In the genomic region with DNA sequence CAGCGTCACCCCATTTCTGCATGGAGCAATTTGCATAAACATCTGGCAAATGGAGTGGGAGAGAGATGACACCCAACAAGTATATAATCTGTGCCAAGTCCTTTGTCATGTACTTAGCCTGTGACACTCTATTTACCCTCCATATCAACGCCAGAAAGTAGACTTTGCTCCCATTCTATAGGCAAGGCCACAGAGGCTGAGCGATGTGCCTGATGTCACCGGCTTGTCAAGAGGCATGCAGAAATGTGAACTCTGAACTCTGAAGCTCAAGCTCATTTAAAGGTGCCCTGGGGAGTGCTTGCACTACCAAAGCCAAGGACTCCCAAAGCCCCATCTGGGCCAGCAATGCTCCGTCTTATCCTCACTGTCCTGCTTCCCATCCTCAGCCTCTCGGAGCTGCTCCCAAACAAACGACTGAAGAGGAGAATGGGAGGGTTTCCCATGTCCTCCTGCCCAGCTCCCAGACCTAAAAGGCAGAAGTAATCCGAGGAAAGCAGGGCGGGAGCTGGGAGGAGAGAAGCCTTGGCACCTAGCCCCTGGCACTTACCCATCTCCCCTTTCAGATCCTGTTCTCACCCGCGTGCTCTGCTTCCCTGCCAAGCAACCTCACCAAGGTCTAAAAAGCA, we compare ENCODE assay signal across 1 cellular context.
TF ChIP-seq lines count a peak whose summit lies in the region.

No MANE protein-coding gene starts in this region.

TF ChIP-seq in HepG2, 621 proteins besides CTCF, POLR2A, EP300 and RAD21 (continues in another document):
- 0 out of 2 replicates have a peak, but pooled peaks have one; percentile 9 for TF ChIP-seq SIX4 (CRISPR knock-in tag; IDR thresholded peaks at IDR 0.05)
- TF ChIP-seq ZSCAN12 (CRISPR knock-in tag; IDR thresholded peaks at IDR 0.05) = no peak
- no peak for TF ChIP-seq YY1 (IDR thresholded peaks at IDR 0.05; ENCODE audit: insufficient read depth, insufficient replicate concordance, low read depth, low read length)
- TF ChIP-seq ZNF331 (CRISPR knock-in tag; IDR thresholded peaks at IDR 0.05) = peak; percentile 95
- TF ChIP-seq, protein P1, sequence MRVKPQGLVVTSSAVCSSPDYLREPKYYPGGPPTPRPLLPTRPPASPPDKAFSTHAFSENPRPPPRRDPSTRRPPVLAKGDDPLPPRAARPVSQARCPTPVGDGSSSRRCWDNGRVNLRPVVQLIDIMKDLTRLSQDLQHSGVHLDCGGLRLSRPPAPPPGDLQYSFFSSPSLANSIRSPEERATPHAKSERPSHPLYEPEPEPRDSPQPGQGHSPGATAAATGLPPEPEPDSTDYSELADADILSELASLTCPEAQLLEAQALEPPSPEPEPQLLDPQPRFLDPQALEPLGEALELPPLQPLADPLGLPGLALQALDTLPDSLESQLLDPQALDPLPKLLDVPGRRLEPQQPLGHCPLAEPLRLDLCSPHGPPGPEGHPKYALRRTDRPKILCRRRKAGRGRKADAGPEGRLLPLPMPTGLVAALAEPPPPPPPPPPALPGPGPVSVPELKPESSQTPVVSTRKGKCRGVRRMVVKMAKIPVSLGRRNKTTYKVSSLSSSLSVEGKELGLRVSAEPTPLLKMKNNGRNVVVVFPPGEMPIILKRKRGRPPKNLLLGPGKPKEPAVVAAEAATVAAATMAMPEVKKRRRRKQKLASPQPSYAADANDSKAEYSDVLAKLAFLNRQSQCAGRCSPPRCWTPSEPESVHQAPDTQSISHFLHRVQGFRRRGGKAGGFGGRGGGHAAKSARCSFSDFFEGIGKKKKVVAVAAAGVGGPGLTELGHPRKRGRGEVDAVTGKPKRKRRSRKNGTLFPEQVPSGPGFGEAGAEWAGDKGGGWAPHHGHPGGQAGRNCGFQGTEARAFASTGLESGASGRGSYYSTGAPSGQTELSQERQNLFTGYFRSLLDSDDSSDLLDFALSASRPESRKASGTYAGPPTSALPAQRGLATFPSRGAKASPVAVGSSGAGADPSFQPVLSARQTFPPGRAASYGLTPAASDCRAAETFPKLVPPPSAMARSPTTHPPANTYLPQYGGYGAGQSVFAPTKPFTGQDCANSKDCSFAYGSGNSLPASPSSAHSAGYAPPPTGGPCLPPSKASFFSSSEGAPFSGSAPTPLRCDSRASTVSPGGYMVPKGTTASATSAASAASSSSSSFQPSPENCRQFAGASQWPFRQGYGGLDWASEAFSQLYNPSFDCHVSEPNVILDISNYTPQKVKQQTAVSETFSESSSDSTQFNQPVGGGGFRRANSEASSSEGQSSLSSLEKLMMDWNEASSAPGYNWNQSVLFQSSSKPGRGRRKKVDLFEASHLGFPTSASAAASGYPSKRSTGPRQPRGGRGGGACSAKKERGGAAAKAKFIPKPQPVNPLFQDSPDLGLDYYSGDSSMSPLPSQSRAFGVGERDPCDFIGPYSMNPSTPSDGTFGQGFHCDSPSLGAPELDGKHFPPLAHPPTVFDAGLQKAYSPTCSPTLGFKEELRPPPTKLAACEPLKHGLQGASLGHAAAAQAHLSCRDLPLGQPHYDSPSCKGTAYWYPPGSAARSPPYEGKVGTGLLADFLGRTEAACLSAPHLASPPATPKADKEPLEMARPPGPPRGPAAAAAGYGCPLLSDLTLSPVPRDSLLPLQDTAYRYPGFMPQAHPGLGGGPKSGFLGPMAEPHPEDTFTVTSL (CRISPR knock-in tag; IDR thresholded peaks at IDR 0.05; ENCODE audit: borderline replicate concordance) = peak; percentile 92
- TF ChIP-seq, protein P2, sequence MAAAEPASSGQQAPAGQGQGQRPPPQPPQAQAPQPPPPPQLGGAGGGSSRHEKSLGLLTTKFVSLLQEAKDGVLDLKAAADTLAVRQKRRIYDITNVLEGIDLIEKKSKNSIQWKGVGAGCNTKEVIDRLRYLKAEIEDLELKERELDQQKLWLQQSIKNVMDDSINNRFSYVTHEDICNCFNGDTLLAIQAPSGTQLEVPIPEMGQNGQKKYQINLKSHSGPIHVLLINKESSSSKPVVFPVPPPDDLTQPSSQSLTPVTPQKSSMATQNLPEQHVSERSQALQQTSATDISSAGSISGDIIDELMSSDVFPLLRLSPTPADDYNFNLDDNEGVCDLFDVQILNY (CRISPR knock-in tag; conservative IDR thresholded peaks at IDR 0.05) = no peak
- TF ChIP-seq, protein P3, sequence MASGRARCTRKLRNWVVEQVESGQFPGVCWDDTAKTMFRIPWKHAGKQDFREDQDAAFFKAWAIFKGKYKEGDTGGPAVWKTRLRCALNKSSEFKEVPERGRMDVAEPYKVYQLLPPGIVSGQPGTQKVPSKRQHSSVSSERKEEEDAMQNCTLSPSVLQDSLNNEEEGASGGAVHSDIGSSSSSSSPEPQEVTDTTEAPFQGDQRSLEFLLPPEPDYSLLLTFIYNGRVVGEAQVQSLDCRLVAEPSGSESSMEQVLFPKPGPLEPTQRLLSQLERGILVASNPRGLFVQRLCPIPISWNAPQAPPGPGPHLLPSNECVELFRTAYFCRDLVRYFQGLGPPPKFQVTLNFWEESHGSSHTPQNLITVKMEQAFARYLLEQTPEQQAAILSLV (CRISPR knock-in tag; IDR thresholded peaks at IDR 0.05; ENCODE audit: borderline replicate concordance) = peak; percentile 88
- TF ChIP-seq, protein P4, sequence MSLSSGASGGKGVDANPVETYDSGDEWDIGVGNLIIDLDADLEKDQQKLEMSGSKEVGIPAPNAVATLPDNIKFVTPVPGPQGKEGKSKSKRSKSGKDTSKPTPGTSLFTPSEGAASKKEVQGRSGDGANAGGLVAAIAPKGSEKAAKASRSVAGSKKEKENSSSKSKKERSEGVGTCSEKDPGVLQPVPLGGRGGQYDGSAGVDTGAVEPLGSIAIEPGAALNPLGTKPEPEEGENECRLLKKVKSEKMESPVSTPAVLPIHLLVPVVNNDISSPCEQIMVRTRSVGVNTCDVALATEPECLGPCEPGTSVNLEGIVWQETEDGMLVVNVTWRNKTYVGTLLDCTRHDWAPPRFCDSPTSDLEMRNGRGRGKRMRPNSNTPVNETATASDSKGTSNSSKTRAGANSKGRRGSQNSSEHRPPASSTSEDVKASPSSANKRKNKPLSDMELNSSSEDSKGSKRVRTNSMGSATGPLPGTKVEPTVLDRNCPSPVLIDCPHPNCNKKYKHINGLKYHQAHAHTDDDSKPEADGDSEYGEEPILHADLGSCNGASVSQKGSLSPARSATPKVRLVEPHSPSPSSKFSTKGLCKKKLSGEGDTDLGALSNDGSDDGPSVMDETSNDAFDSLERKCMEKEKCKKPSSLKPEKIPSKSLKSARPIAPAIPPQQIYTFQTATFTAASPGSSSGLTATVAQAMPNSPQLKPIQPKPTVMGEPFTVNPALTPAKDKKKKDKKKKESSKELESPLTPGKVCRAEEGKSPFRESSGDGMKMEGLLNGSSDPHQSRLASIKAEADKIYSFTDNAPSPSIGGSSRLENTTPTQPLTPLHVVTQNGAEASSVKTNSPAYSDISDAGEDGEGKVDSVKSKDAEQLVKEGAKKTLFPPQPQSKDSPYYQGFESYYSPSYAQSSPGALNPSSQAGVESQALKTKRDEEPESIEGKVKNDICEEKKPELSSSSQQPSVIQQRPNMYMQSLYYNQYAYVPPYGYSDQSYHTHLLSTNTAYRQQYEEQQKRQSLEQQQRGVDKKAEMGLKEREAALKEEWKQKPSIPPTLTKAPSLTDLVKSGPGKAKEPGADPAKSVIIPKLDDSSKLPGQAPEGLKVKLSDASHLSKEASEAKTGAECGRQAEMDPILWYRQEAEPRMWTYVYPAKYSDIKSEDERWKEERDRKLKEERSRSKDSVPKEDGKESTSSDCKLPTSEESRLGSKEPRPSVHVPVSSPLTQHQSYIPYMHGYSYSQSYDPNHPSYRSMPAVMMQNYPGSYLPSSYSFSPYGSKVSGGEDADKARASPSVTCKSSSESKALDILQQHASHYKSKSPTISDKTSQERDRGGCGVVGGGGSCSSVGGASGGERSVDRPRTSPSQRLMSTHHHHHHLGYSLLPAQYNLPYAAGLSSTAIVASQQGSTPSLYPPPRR (CRISPR knock-in tag; IDR thresholded peaks at IDR 0.05; ENCODE audit: borderline replicate concordance) = peak; percentile 80; the same call in 1 of the 2 replicates
- TF ChIP-seq HNRNPH1 (optimal IDR thresholded peaks at IDR 0.05; ENCODE audit: low read depth, low read length) = no peak
- TF ChIP-seq ZNF790 (CRISPR knock-in tag; IDR thresholded peaks at IDR 0.05; ENCODE audit: borderline replicate concordance) = no peak
- peak; percentile 96 for TF ChIP-seq HDAC2 (CRISPR knock-in tag; IDR thresholded peaks at IDR 0.05)
- TF ChIP-seq, protein P5, sequence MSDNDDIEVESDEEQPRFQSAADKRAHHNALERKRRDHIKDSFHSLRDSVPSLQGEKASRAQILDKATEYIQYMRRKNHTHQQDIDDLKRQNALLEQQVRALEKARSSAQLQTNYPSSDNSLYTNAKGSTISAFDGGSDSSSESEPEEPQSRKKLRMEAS (IDR thresholded peaks at IDR 0.05) = peak; percentile 80
- TF ChIP-seq, protein P6, sequence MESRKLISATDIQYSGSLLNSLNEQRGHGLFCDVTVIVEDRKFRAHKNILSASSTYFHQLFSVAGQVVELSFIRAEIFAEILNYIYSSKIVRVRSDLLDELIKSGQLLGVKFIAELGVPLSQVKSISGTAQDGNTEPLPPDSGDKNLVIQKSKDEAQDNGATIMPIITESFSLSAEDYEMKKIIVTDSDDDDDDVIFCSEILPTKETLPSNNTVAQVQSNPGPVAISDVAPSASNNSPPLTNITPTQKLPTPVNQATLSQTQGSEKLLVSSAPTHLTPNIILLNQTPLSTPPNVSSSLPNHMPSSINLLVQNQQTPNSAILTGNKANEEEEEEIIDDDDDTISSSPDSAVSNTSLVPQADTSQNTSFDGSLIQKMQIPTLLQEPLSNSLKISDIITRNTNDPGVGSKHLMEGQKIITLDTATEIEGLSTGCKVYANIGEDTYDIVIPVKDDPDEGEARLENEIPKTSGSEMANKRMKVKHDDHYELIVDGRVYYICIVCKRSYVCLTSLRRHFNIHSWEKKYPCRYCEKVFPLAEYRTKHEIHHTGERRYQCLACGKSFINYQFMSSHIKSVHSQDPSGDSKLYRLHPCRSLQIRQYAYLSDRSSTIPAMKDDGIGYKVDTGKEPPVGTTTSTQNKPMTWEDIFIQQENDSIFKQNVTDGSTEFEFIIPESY (CRISPR knock-in tag; IDR thresholded peaks at IDR 0.05) = peak; percentile 48; the same call in 1 of the 2 replicates
- no peak for TF ChIP-seq RORA (CRISPR knock-in tag; IDR thresholded peaks at IDR 0.05)
- peak; percentile 94 for TF ChIP-seq ZNF292 (CRISPR knock-in tag; IDR thresholded peaks at IDR 0.05; ENCODE audit: borderline replicate concordance, low read depth)
- no peak for TF ChIP-seq ZNF232 (CRISPR knock-in tag; IDR thresholded peaks at IDR 0.05; ENCODE audit: borderline replicate concordance)
- TF ChIP-seq KDM1A (CRISPR knock-in tag; IDR thresholded peaks at IDR 0.05) = peak; percentile 98
- TF ChIP-seq ZNF841 (CRISPR knock-in tag; IDR thresholded peaks at IDR 0.05; ENCODE audit: borderline replicate concordance) = no peak
- TF ChIP-seq PHF21A (CRISPR knock-in tag; IDR thresholded peaks at IDR 0.05) = peak; percentile 93
- no peak for TF ChIP-seq WIZ (CRISPR knock-in tag; IDR thresholded peaks at IDR 0.05)
- TF ChIP-seq HMG20A (CRISPR knock-in tag; IDR thresholded peaks at IDR 0.05; ENCODE audit: borderline replicate concordance) = peak; percentile 89
- no peak for TF ChIP-seq SP1 (IDR thresholded peaks at IDR 0.05)
- TF ChIP-seq SP1 (CRISPR knock-in tag; IDR thresholded peaks at IDR 0.05) = 0 out of 2 replicates have a peak, but pooled peaks have one; percentile 46
- no peak for TF ChIP-seq KLF6 (CRISPR knock-in tag; IDR thresholded peaks at IDR 0.05)
- peak; percentile 55; the same call in 1 of the 2 replicates for TF ChIP-seq ZSCAN21 (CRISPR knock-in tag; IDR thresholded peaks at IDR 0.05; ENCODE audit: borderline replicate concordance)
- TF ChIP-seq ZNF7 (CRISPR knock-in tag; IDR thresholded peaks at IDR 0.05) = 0 out of 2 replicates have a peak, but pooled peaks have one; percentile 10
- no peak for TF ChIP-seq SMARCC2 (IDR thresholded peaks at IDR 0.05)
- no peak; the same call in 1 of the 2 replicates for TF ChIP-seq ZNF451 (CRISPR knock-in tag; IDR thresholded peaks at IDR 0.05)
- peak; percentile 96 for TF ChIP-seq TARDBP (CRISPR knock-in tag; IDR thresholded peaks at IDR 0.05)
- TF ChIP-seq ZNF354B (CRISPR knock-in tag; IDR thresholded peaks at IDR 0.05) = no peak
- TF ChIP-seq, protein P7, sequence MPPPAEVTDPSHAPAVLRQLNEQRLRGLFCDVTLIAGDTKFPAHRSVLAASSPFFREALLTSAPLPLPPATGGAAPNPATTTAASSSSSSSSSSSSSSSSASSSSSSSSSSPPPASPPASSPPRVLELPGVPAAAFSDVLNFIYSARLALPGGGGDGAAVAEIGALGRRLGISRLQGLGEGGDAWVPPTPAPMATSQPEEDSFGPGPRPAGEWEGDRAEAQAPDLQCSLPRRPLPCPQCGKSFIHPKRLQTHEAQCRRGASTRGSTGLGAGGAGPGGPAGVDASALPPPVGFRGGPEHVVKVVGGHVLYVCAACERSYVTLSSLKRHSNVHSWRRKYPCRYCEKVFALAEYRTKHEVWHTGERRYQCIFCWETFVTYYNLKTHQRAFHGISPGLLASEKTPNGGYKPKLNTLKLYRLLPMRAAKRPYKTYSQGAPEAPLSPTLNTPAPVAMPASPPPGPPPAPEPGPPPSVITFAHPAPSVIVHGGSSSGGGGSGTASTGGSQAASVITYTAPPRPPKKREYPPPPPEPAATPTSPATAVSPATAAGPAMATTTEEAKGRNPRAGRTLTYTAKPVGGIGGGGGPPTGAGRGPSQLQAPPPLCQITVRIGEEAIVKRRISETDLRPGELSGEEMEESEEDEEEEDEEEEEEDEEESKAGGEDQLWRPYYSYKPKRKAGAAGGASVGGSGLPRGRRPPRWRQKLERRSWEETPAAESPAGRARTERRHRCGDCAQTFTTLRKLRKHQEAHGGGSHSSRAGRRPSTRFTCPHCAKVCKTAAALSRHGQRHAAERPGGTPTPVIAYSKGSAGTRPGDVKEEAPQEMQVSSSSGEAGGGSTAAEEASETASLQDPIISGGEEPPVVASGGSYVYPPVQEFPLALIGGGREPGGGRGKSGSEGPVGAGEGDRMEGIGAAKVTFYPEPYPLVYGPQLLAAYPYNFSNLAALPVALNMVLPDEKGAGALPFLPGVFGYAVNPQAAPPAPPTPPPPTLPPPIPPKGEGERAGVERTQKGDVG (CRISPR knock-in tag; IDR thresholded peaks at IDR 0.05; ENCODE audit: borderline replicate concordance) = no peak; the same call in 1 of the 2 replicates
- TF ChIP-seq, protein P8, sequence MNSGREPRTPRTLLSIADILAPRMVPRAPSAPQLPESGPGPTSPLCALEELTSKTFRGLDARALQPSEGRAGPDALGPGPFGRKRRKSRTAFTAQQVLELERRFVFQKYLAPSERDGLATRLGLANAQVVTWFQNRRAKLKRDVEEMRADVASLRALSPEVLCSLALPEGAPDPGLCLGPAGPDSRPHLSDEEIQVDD (CRISPR knock-in tag; IDR thresholded peaks at IDR 0.05; ENCODE audit: borderline replicate concordance) = no peak
- TF ChIP-seq ZNF703 (CRISPR knock-in tag; IDR thresholded peaks at IDR 0.05; ENCODE audit: borderline replicate concordance) = no peak
